Comparison of ENCODE assay signal across 1 cellular context in genomic region chr5:33319841-33320240, GRCh38.
TF ChIP-seq lines count a peak whose summit lies in the region.

No MANE protein-coding gene starts in this region.

TF ChIP-seq in SK-N-SH, 30 proteins besides CTCF, POLR2A, EP300 and RAD21 (continued from another document):
- TF ChIP-seq REST (IDR thresholded peaks at IDR 0.05; ENCODE audit: low read depth, low read length): no peak
- TF ChIP-seq YY1 (IDR thresholded peaks at IDR 0.05; ENCODE audit: low read depth): no peak
- no peak for TF ChIP-seq JUND (IDR thresholded peaks at IDR 0.05)
